Comparison of ENCODE assay signal across 20 cellular contexts in the genomic region with DNA sequence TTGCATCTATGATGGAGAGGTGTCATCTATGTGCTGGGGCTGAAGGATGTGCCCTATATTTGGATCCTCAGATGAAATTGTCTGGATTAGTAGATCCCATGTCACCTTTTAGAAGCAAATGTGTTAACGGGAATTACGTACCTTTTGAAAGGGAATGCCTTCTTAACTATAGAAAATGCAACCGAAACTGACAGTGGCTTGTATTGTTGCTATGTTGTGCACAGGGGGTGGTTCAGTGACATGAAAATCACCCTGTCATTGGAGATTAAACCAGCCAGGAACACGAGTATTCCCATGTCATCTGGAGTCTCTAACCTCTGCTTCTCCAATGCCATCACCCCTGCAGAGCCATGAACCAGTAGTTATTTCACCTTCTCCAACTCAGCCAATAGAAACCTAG.
DNase-seq lines count a peak whose midpoint lies in the region; ATAC-seq, FAIRE-seq and TF ChIP-seq lines count a peak whose summit lies in the region.
"Had no signal": no experiment of that assay in that cellular context is flagged by ENCODE, and none has a peak within 500 bp of the region (broad histone marks: within the 10 kb centered on the region; RNA-seq: fewer than 3 reads in every experiment).

No MANE protein-coding gene starts in this region.

- H3K79me2 ChIP-seq in MM.1S (ENCODE audit: low read length): no peaks in the 10 kb centered on the region
- no peaks in the 10 kb centered on the region for H3K79me2 ChIP-seq in GM12878 (ENCODE audit: control insufficient read depth, insufficient read depth, low read length)

- TF ChIP-seq RAD21 in GM12878 (IDR thresholded peaks at IDR 0.05; ENCODE audit: insufficient read depth, low read depth, low read length): no peak

- RAD21 ChIA-PET in GM12878 (lab: Charles Lee; ENCODE audit: unreplicated experiment): no interaction called here

- peaks cover 9% of the 10 kb centered on the region for H3K4me1 ChIP-seq in MM.1S (ENCODE audit: low read length)
- no peaks in the 10 kb centered on the region for H3K4me1 ChIP-seq in GM12878 (ENCODE audit: control insufficient read depth, insufficient read depth, low read length)
- no peaks in the 10 kb centered on the region for H3K4me1 ChIP-seq in thoracic aorta (ENCODE audit: control insufficient read depth in 1 of 2, low read depth in 2 of 2)
- H3K4me1 ChIP-seq in left ventricle myocardium inferior: no peaks in the 10 kb centered on the region
- H3K4me1 ChIP-seq: A549; BLaER1 treated with 17β-estradiol and CSF1 and Interleukin-3, amounts not matched to agents 10 nM and 100 nM; Caco-2 had no signal

- POLR2A ChIA-PET in GM12878 (lab: Charles Lee): no interaction called here

- no peaks in the 10 kb centered on the region for H3F3A ChIP-seq in MM.1S (ENCODE audit: insufficient read depth, low read length)

- in situ Hi-C loops in GM12878 (cut with MboI): no loop called here

- H4K20me1 ChIP-seq in MM.1S (ENCODE audit: insufficient read depth, low read length) (no peaks in the 10 kb centered on the region), GM12878 (ENCODE audit: control insufficient read depth, insufficient read depth) (no peaks in the 10 kb centered on the region)
- H4K20me1 ChIP-seq: BLaER1 treated with 17β-estradiol and CSF1 and Interleukin-3, amounts not matched to agents 10 nM and 100 nM had no signal

- H3K4me2 ChIP-seq in MM.1S (ENCODE audit: low read depth, low read length): peak overlapping the region; percentile 68
- H3K4me2 ChIP-seq in GM12878 (ENCODE audit: control insufficient read depth, insufficient read depth): no peak overlapping the region
- H3K4me2 ChIP-seq: A549; BLaER1 treated with 17β-estradiol and CSF1 and Interleukin-3, amounts not matched to agents 10 nM and 100 nM had no signal

- no peak for ATAC-seq in GM12878
- peak; percentile 20 for ATAC-seq in thoracic aorta (ENCODE audit: insufficient number of reproducible peaks, low FRiP score, low read depth)
- ATAC-seq: A549; CD8-positive, alpha-beta T cell had no signal

- 81% methylated on average over 4 of the region's 4 CpGs for WGBS in GM12878 (ENCODE audit: insufficient coverage, insufficient replicate concordance, low lambda C conversion rate, missing lambda C conversion rate)

- H3K36me3 ChIP-seq in MM.1S (replicated peaks; ENCODE audit: insufficient read depth, low read length) (no peaks in the 10 kb centered on the region), GM12878 (ENCODE audit: control insufficient read depth in 2 of 2, insufficient read depth in 2 of 2, low read length in 1 of 2) (no peaks in the 10 kb centered on the region; a peak in 1 of 4 replicates), thoracic aorta (no peaks in the 10 kb centered on the region), left ventricle myocardium inferior (peaks cover 34% of the 10 kb centered on the region)

- no peaks in the 10 kb centered on the region for H3K27me3 ChIP-seq in MM.1S (replicated peaks; ENCODE audit: insufficient read depth, low read length)
- H3K27me3 ChIP-seq in GM12878 (replicated peaks in 1 of 2; ENCODE audit: control insufficient read depth in 2 of 2, insufficient read depth in 2 of 2, low read length in 1 of 2): no peaks in the 10 kb centered on the region
- H3K27me3 ChIP-seq in thoracic aorta (replicated peaks; ENCODE audit: insufficient read depth): no peaks in the 10 kb centered on the region
- H3K27me3 ChIP-seq in left ventricle myocardium inferior (ENCODE audit: low read depth): no peaks in the 10 kb centered on the region
- H3K27me3 ChIP-seq: BLaER1 treated with 17β-estradiol and CSF1 and Interleukin-3, amounts not matched to agents 10 nM and 100 nM had no signal

- CTCF ChIA-PET in GM12878 (lab: Yijun Ruan, JAX): no interaction called here

- FAIRE-seq in GM12878 (lab: Jason Lieb, UNC): peak; percentile 13
- FAIRE-seq: A549, D721Med, G401.6, GM12892, GM18507 had no signal

- DNase-seq in MM.1S: peak; percentile 58
- DNase-seq in GM12878 (ENCODE audit: low read depth, low spot score): no peak
- DNase-seq in thoracic aorta (ENCODE audit: low spot score): no peak
- DNase-seq in left ventricle myocardium inferior: no peak
- no peak for DNase-seq in stimulated activated CD4-positive, alpha-beta T cell treated with anti-CD3 and anti-CD28 coated beads, Interleukin-15, amount 100 ng/mL, for 24 hours
- DNase-seq: AML-193; Caco-2; Calu3; CD4-positive, alpha-beta T cell; CD8-positive, alpha-beta T cell; DMS79 treated with DMSO at 0.1 percent for 48 hours; GF-D8 had no signal

- TF ChIP-seq CTCF in MM.1S (IDR thresholded peaks at IDR 0.05; ENCODE audit: low read length) (no peak), GM12878 (IDR thresholded peaks at IDR 0.05 in 2 of 3, conservative IDR thresholded peaks at IDR 0.05 in 1 of 3; ENCODE audit: control insufficient read depth in 2 of 3, extremely low read depth in 1 of 3, insufficient read depth in 1 of 3, low read depth in 3 of 3, low read length in 3 of 3) (no peak), thoracic aorta (IDR thresholded peaks at IDR 0.05) (no peak), left ventricle myocardium inferior (IDR thresholded peaks at IDR 0.05; ENCODE audit: borderline replicate concordance) (no peak)

- H3K9ac ChIP-seq in MM.1S (ENCODE audit: low read length) (no peak overlapping the region), GM12878 (ENCODE audit: control insufficient read depth, insufficient read depth, low read length) (no peak overlapping the region)
- H3K9ac ChIP-seq: BLaER1 treated with 17β-estradiol and CSF1 and Interleukin-3, amounts not matched to agents 10 nM and 100 nM had no signal

- no peak overlapping the region for H3K27ac ChIP-seq in MM.1S (ENCODE audit: low read length)
- H3K27ac ChIP-seq in GM12878 (ENCODE audit: control insufficient read depth, insufficient read depth): no peak overlapping the region
- H3K27ac ChIP-seq in thoracic aorta: no peak overlapping the region
- H3K27ac ChIP-seq in left ventricle myocardium inferior (replicated peaks): no peak overlapping the region
- H3K27ac ChIP-seq: 22Rv1; A549; BLaER1 treated with 17β-estradiol and CSF1 and Interleukin-3, amounts not matched to agents 10 nM and 100 nM; C4-2B had no signal

- TF ChIP-seq EP300 in GM12878 (IDR thresholded peaks at IDR 0.05; ENCODE audit: borderline replicate concordance in 1 of 2, control insufficient read depth in 1 of 2, low read depth in 2 of 2, low read length in 2 of 2): no peak

- H3K9me3 ChIP-seq in MM.1S (replicated peaks; ENCODE audit: insufficient read depth, low read length) (no peaks in the 10 kb centered on the region), GM12878 (replicated peaks; ENCODE audit: control insufficient read depth, insufficient read depth, low read length) (peaks cover 2% of the 10 kb centered on the region; the same call in 1 of the 3 replicates), thoracic aorta (no peaks in the 10 kb centered on the region), left ventricle myocardium inferior (replicated peaks) (peaks cover 16% of the 10 kb centered on the region)
- H3K9me3 ChIP-seq: A549 had no signal

- H3K9me2 ChIP-seq in MM.1S (replicated peaks; ENCODE audit: insufficient read depth, low read length): no peaks in the 10 kb centered on the region

- H3K4me3 ChIP-seq in MM.1S (ENCODE audit: low read length): peak overlapping the region; percentile 36
- H3K4me3 ChIP-seq in GM12878: no peak overlapping the region
- no peak overlapping the region for H3K4me3 ChIP-seq in thoracic aorta
- no peak overlapping the region for H3K4me3 ChIP-seq in left ventricle myocardium inferior
- H3K4me3 ChIP-seq: A549; BLaER1 treated with 17β-estradiol and CSF1 and Interleukin-3, amounts not matched to agents 10 nM and 100 nM had no signal

- no peak for TF ChIP-seq POLR2A in GM12878 (IDR thresholded peaks at IDR 0.05; ENCODE audit: low read depth, low read length)

- intact Hi-C loops in GM12878 (cut with micrococcal nuclease; ENCODE audit: unreplicated experiment) (no loop called here), left ventricle myocardium inferior (cut with micrococcal nuclease) (no loop called here)

- H2AFZ ChIP-seq in MM.1S (ENCODE audit: low read length) (peak overlapping the region; percentile 29), GM12878 (ENCODE audit: control insufficient read depth, low read depth, low read length) (no peak overlapping the region)

- no TSS peak for BruUV-seq in GM12878 (replicated peaks; lab: Mats Ljungman, UMichigan)

- SMC1A ChIA-PET in GM12878 (lab: Charles Lee; ENCODE audit: uncharacterized antibody, unreplicated experiment): no interaction called here

TF ChIP-seq in GM12878, 131 proteins besides CTCF, POLR2A, EP300 and RAD21:
- TF ChIP-seq, protein P1, sequence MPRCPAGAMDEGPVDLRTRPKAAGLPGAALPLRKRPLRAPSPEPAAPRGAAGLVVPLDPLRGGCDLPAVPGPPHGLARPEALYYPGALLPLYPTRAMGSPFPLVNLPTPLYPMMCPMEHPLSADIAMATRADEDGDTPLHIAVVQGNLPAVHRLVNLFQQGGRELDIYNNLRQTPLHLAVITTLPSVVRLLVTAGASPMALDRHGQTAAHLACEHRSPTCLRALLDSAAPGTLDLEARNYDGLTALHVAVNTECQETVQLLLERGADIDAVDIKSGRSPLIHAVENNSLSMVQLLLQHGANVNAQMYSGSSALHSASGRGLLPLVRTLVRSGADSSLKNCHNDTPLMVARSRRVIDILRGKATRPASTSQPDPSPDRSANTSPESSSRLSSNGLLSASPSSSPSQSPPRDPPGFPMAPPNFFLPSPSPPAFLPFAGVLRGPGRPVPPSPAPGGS (IDR thresholded peaks at IDR 0.05; ENCODE audit: borderline replicate concordance, insufficient read depth, low read depth, low read length, poor library complexity, severe bottlenecking): no peak
- TF ChIP-seq RUNX3 (IDR thresholded peaks at IDR 0.05; ENCODE audit: low read length) (no peak), TCF7 (IDR thresholded peaks at IDR 0.05; ENCODE audit: borderline replicate concordance) (no peak)
